In the genomic region with DNA sequence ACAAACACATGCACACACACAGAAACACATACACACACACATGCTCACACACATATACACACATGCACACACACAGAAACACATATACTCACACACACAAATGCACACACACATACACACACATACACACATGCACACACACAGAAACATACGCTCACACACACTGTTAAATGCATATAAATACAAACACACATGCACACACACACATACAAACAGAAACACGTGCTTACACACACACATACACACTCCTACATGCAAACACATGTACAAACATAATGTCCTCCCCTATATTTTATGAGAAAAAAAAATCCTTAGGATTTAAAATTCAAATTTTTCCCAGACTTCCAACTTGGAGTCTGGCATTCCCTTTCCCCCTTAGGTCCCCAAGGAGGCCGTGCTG, we compare ENCODE assay signal across 3 cellular contexts.
A peak's percentile ranks its signal among the peaks of the same experiment; 100 is the strongest.
DNase-seq lines count a peak whose midpoint lies in the region; ATAC-seq, FAIRE-seq and TF ChIP-seq lines count a peak whose summit lies in the region.
"Not testable (repeated sequence)": the region's sequence is repeated elsewhere in the genome, so short reads cannot be mapped to it uniquely, and the experiment has no call there.

No MANE protein-coding gene starts in this region.

- H3K27me3 Mint-ChIP-seq in astrocyte (ENCODE audit: low read depth, unreplicated experiment), result not testable (repeated sequence)

- POLR2A ChIA-PET in HEK293 (lab: Yijun Ruan, JAX); HepG2 (lab: Yijun Ruan, JAX): not testable (repeated sequence)

- not testable (repeated sequence) for BruUV-seq in HepG2 (replicated peaks; lab: Mats Ljungman, UMichigan)

- not testable (repeated sequence) for H3K4me3 Mint-ChIP-seq in astrocyte (ENCODE audit: unreplicated experiment)

- H3K9me3 ChIP-seq in HEK293 (ENCODE audit: control insufficient read depth, insufficient read depth, low read depth, low read length); astrocyte (ENCODE audit: insufficient read depth, low read depth, low read length); HepG2 (ENCODE audit: low read length): not testable (repeated sequence)

- in situ Hi-C loops in HepG2 (cut with HindIII; ENCODE audit: extremely low pct_ligation_motif_present, low pct_unique_long_range_greater_than_20kb), result not testable (repeated sequence)

- not testable (repeated sequence) for H2AFZ ChIP-seq in astrocyte (ENCODE audit: low read depth, low read length); HepG2 (ENCODE audit: low read length)

- H3K79me2 ChIP-seq in astrocyte (ENCODE audit: insufficient read depth, low read length); HepG2 (ENCODE audit: insufficient read depth, low read length): not testable (repeated sequence)

- H3K9me3 Mint-ChIP-seq in astrocyte (ENCODE audit: unreplicated experiment), result not testable (repeated sequence)

- H4K20me1 ChIP-seq in astrocyte (ENCODE audit: insufficient read depth, low read length); HepG2 (ENCODE audit: insufficient read depth, low read length): not testable (repeated sequence)

- not testable (repeated sequence) for H3K9ac ChIP-seq in astrocyte (ENCODE audit: low read length); HepG2 (ENCODE audit: insufficient read depth, low read depth, low read length)

- not testable (repeated sequence) for H3K4me1 Mint-ChIP-seq in astrocyte (ENCODE audit: low read depth, unreplicated experiment)

- peak overlapping the region; percentile 34 for H3K27ac Mint-ChIP-seq in astrocyte (ENCODE audit: unreplicated experiment)

- H3K27ac ChIP-seq in HEK293 (ENCODE audit: extremely low read depth, low read depth, low read length); astrocyte (ENCODE audit: low read depth, low read length); HepG2 (ENCODE audit: extremely low read length, insufficient read depth, low read length): not testable (repeated sequence)

- not testable (repeated sequence) for TF ChIP-seq RAD21 in HepG2 (CRISPR knock-in tag; IDR thresholded peaks at IDR 0.05)

- not testable (repeated sequence) for TF ChIP-seq CTCF in HEK293 (tag by site-specific recombination; IDR thresholded peaks at IDR 0.05); astrocyte (IDR thresholded peaks at IDR 0.05; ENCODE audit: insufficient read depth, low read depth, low read length); HepG2 (CRISPR knock-in tag; IDR thresholded peaks at IDR 0.05)

- CTCF ChIA-PET in HEK293 (lab: Yijun Ruan, JAX); HepG2 (lab: Yijun Ruan, JAX; ENCODE audit: low intra/inter-chr PET ratio, low total read pairs): not testable (repeated sequence)

- WGBS in HepG2 (ENCODE audit: low lambda C conversion rate), result 0% methylated on average over 2 of the region's 3 CpGs

- not testable (repeated sequence) for TF ChIP-seq POLR2A in HepG2 (IDR thresholded peaks at IDR 0.05; ENCODE audit: insufficient read depth in 1 of 2, low read depth in 2 of 2, low read length in 2 of 2)

- H3K36me3 Mint-ChIP-seq in astrocyte (ENCODE audit: low read depth, unreplicated experiment), result not testable (repeated sequence)

- DNase-seq in astrocyte (ENCODE audit: low read depth); HepG2 (ENCODE audit: low spot score): not testable (repeated sequence)

- H3K27me3 ChIP-seq in astrocyte (ENCODE audit: insufficient read depth, low read length); HepG2 (ENCODE audit: control insufficient read depth in 1 of 2, insufficient read depth in 2 of 2, low read length in 2 of 2): not testable (repeated sequence)

- H3K36me3 ChIP-seq in HEK293 (ENCODE audit: control insufficient read depth in 2 of 2, insufficient read depth in 1 of 2, low read length in 2 of 2); astrocyte (ENCODE audit: insufficient read depth, low read length); HepG2 (replicated peaks in 1 of 2; ENCODE audit: control insufficient read depth in 1 of 2, insufficient read depth in 2 of 2, low read length in 2 of 2): not testable (repeated sequence)

- intact Hi-C loops in HepG2 (cut with micrococcal nuclease; ENCODE audit: unreplicated experiment), result not testable (repeated sequence)

- not testable (repeated sequence) for ATAC-seq in HepG2

- not testable (repeated sequence) for TF ChIP-seq EP300 in HepG2 (IDR thresholded peaks at IDR 0.05; ENCODE audit: low read depth in 2 of 2, low read length in 2 of 2); HepG2 (CRISPR knock-in tag; IDR thresholded peaks at IDR 0.05; ENCODE audit: borderline replicate concordance)

- H3K4me1 ChIP-seq in HEK293 (ENCODE audit: control insufficient read depth, insufficient read depth, low read length); astrocyte (ENCODE audit: insufficient read depth, low read length); HepG2 (ENCODE audit: insufficient read depth, low read length): not testable (repeated sequence)

- not testable (repeated sequence) for H3K4me3 ChIP-seq in HEK293 (ENCODE audit: low read depth, low read length); astrocyte (ENCODE audit: insufficient read depth, low read depth, low read length); HepG2 (replicated peaks in 1 of 3; ENCODE audit: insufficient read depth in 1 of 3, low read depth in 2 of 3, low read length in 3 of 3)

- FAIRE-seq in astrocyte (lab: Jason Lieb, UNC); HepG2 (lab: Jason Lieb, UNC): not testable (repeated sequence)

- not testable (repeated sequence) for H3K4me2 ChIP-seq in astrocyte (ENCODE audit: low read length); HepG2 (ENCODE audit: low read depth, low read length)

TF ChIP-seq in HEK293, 187 proteins besides CTCF, POLR2A, EP300 and RAD21:
- TF ChIP-seq, protein P1, sequence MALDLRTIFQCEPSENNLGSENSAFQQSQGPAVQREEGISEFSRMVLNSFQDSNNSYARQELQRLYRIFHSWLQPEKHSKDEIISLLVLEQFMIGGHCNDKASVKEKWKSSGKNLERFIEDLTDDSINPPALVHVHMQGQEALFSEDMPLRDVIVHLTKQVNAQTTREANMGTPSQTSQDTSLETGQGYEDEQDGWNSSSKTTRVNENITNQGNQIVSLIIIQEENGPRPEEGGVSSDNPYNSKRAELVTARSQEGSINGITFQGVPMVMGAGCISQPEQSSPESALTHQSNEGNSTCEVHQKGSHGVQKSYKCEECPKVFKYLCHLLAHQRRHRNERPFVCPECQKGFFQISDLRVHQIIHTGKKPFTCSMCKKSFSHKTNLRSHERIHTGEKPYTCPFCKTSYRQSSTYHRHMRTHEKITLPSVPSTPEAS (tag by site-specific recombination; IDR thresholded peaks at IDR 0.05), result peak; percentile 90

TF ChIP-seq in HepG2, 621 proteins besides CTCF, POLR2A, EP300 and RAD21:
- TF ChIP-seq, protein P2, sequence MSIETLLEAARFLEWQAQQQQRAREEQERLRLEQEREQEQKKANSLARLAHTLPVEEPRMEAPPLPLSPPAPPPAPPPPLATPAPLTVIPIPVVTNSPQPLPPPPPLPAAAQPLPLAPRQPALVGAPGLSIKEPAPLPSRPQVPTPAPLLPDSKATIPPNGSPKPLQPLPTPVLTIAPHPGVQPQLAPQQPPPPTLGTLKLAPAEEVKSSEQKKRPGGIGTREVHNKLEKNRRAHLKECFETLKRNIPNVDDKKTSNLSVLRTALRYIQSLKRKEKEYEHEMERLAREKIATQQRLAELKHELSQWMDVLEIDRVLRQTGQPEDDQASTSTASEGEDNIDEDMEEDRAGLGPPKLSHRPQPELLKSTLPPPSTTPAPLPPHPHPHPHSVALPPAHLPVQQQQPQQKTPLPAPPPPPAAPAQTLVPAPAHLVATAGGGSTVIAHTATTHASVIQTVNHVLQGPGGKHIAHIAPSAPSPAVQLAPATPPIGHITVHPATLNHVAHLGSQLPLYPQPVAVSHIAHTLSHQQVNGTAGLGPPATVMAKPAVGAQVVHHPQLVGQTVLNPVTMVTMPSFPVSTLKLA (IDR thresholded peaks at IDR 0.05), result peak; percentile 96
